Comparison of ENCODE assay signal across 36 cellular contexts in the genomic region with DNA sequence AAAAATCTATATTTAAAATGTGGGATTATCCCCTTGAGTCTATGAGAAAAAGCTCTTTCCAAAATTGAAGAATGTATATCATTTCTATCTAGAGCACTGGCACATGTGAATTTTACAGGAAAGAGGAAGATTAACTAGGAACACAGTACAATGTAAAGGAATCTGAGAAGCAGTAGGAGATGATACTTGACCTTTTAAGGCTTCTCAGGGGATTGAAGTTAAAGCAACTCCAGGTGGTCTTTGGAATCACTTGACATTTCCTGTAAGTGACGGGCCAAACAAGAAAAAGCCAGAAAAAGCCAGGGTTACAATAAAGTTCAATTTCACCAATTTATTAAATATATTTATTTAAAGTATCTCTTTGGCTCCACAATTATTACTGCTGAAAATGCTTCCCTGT.
"Had no signal": no experiment of that assay in that cellular context is flagged by ENCODE, and none has a peak within 500 bp of the region (broad histone marks: within the 10 kb centered on the region; RNA-seq: fewer than 3 reads in every experiment).

No MANE protein-coding gene starts in this region.

- H3K36me3 ChIP-seq: adrenal gland, cardiac muscle cell had no signal

- DNase-seq: activated CD4-positive, alpha-beta memory T cell treated with anti-CD3 and anti-CD28 coated beads for 36 hours; activated CD4-positive, alpha-beta T cell treated with anti-CD3 and anti-CD28 coated beads for 1 hour; activated CD4-positive, alpha-beta T cell treated with anti-CD3 and anti-CD28 coated beads for 36 hours; activated CD4-positive, alpha-beta T cell treated with anti-CD3 and anti-CD28 coated beads for 48 hours; activated CD4-positive, alpha-beta T cell treated with anti-CD3 and anti-CD28 coated beads, Interleukin-2, amount 10 ng/mL, durations not matched to agents 7 days and 5 days; activated CD4-positive, CD25-positive, alpha-beta regulatory T cell; activated CD8-positive, alpha-beta memory T cell treated with anti-CD3 and anti-CD28 coated beads, Interleukin-2, amount 50 U/mL, for 4 hours; activated CD8-positive, alpha-beta T cell treated with anti-CD3 and anti-CD28 coated beads for 36 hours; activated effector memory CD4-positive, alpha-beta T cell treated with anti-CD3 and anti-CD28 coated beads, Interleukin-2, amount 50 U/mL, for 16 hours; activated gamma-delta T cell treated with Interleukin-2 at 50 U/mL for 16 hours; activated naive CD4-positive, alpha-beta T cell; activated naive CD4-positive, alpha-beta T cell treated with anti-CD3 and anti-CD28 coated beads for 36 hours; activated naive CD4-positive, alpha-beta T cell treated with anti-CD3 and anti-CD28 coated beads, Interleukin-2, amount 50 U/mL, for 16 hours; activated naive CD8-positive, alpha-beta T cell treated with anti-CD3 and anti-CD28 coated beads for 36 hours; activated T-cell treated with anti-CD3 and anti-CD28 coated beads for 4 hours; activated T-cell treated with anti-CD3 and anti-CD28 coated beads, Interleukin-2, amount 50 U/mL, for 1 hour; activated T-cell treated with anti-CD3 and anti-CD28 coated beads, Interleukin-2, amount 50 U/mL, for 4 hours; activated T-cell treated with anti-CD3 and anti-CD28 coated beads, Interleukin-2, amount 50 U/mL, for 72 hours; adrenal gland; amniotic stem cell; aorta; caudate nucleus; cerebellar nuclear complex; T-helper 1 cell; T-helper 2 cell; T-helper 9 cell had no signal

- H3K27ac ChIP-seq: adrenal gland, cardiac muscle cell, VCaP had no signal

- ATAC-seq: activated CD4-positive, alpha-beta T cell treated with anti-CD3 and anti-CD28 coated beads for 36 hours; activated CD4-positive, CD25-positive, alpha-beta regulatory T cell treated with anti-CD3 and anti-CD28 coated beads, Interleukin-2, amount 50 U/mL, for 24 hours; activated CD8-positive, alpha-beta T cell treated with anti-CD3 and anti-CD28 coated beads for 36 hours; activated naive CD4-positive, alpha-beta T cell treated with anti-CD3 and anti-CD28 coated beads, Interleukin-2, amount 50 U/mL, for 72 hours; activated T-cell treated with anti-CD3 and anti-CD28 coated beads, Interleukin-2, amount 50 U/mL, for 4 hours; activated T-cell treated with anti-CD3 and anti-CD28 coated beads, Interleukin-2, amount 50 U/mL, for 72 hours; activated T-helper 17 cell treated with anti-CD3 and anti-CD28 coated beads, Interleukin-2, amount 50 U/mL, for 72 hours had no signal

- H3K4me3 Mint-ChIP-seq: activated CD4-positive, alpha-beta memory T cell treated with anti-CD3 and anti-CD28 coated beads for 36 hours; activated CD4-positive, alpha-beta T cell treated with anti-CD3 and anti-CD28 coated beads for 36 hours; activated CD4-positive, alpha-beta T cell treated with anti-CD3 and anti-CD28 coated beads, Interleukin-2, amount 10 ng/mL, durations not matched to agents 7 days and 5 days; activated CD8-positive, alpha-beta T cell treated with anti-CD3 and anti-CD28 coated beads for 36 hours; activated naive CD4-positive, alpha-beta T cell treated with anti-CD3 and anti-CD28 coated beads for 36 hours; activated naive CD8-positive, alpha-beta T cell treated with anti-CD3 and anti-CD28 coated beads for 36 hours; activated T-cell treated with anti-CD3 and anti-CD28 coated beads, Interleukin-2, amount 50 U/mL, for 4 hours; activated T-cell treated with anti-CD3 and anti-CD28 coated beads, Interleukin-2, amount 50 U/mL, for 72 hours; activated T-helper 1 cell treated with anti-CD3 and anti-CD28 coated beads, Interleukin-12 subunit alpha, Interleukin-12 subunit beta, Interleukin-2, Interleukin-4 antibody, amounts not matched to agents 30 ng/mL and 10 ng/mL and 1 ng/mL, durations not matched to agents 14 hours and 24 hours and 36 hours; activated T-helper 17 cell treated with anti-CD3 and anti-CD28 coated beads, Interleukin-2, amount 50 U/mL, for 72 hours; brain; central memory CD8-positive, alpha-beta T cell; T-helper 1 cell treated with Interleukin-12 subunit alpha and Interleukin-12 subunit beta and Interleukin-4 antibody, amounts not matched to agents 30 μg/mL and 1 μg/mL, for 36 hours; T-helper 2 cell treated with Interferon-gamma antibody and Interleukin-4, amounts not matched to agents 5 μg/mL and 100 μg/mL, for 36 hours had no signal

- H3K9me3 ChIP-seq: adrenal gland had no signal

- H3K27me3 Mint-ChIP-seq: activated CD4-positive, alpha-beta memory T cell treated with anti-CD3 and anti-CD28 coated beads for 36 hours; activated CD4-positive, alpha-beta T cell treated with anti-CD3 and anti-CD28 coated beads for 36 hours; activated CD4-positive, alpha-beta T cell treated with anti-CD3 and anti-CD28 coated beads, Interleukin-2, amount 10 ng/mL, durations not matched to agents 7 days and 5 days; activated CD8-positive, alpha-beta T cell treated with anti-CD3 and anti-CD28 coated beads for 36 hours; activated naive CD8-positive, alpha-beta T cell treated with anti-CD3 and anti-CD28 coated beads for 36 hours; activated T-helper 17 cell treated with anti-CD3 and anti-CD28 coated beads, Interleukin-2, amount 50 U/mL, for 72 hours; brain; central memory CD8-positive, alpha-beta T cell had no signal

- H3K36me3 Mint-ChIP-seq: activated CD4-positive, alpha-beta memory T cell treated with anti-CD3 and anti-CD28 coated beads for 36 hours; activated naive CD8-positive, alpha-beta T cell treated with anti-CD3 and anti-CD28 coated beads for 36 hours; brain had no signal

- H3K4me1 ChIP-seq: adrenal gland had no signal

- H3K27me3 ChIP-seq: adrenal gland, cardiac muscle cell had no signal

- H3K4me3 ChIP-seq: adrenal gland, cardiac muscle cell had no signal

- H3K27ac Mint-ChIP-seq: activated CD4-positive, alpha-beta memory T cell treated with anti-CD3 and anti-CD28 coated beads for 36 hours; activated CD4-positive, alpha-beta T cell treated with anti-CD3 and anti-CD28 coated beads for 36 hours; activated CD4-positive, alpha-beta T cell treated with anti-CD3 and anti-CD28 coated beads, Interleukin-2, amount 10 ng/mL, durations not matched to agents 7 days and 5 days; activated CD8-positive, alpha-beta T cell treated with anti-CD3 and anti-CD28 coated beads for 36 hours; activated naive CD4-positive, alpha-beta T cell treated with anti-CD3 and anti-CD28 coated beads for 36 hours; activated naive CD4-positive, alpha-beta T cell treated with anti-CD3 and anti-CD28 coated beads, Interleukin-2, amount 50 U/mL, for 72 hours; activated naive CD8-positive, alpha-beta T cell treated with anti-CD3 and anti-CD28 coated beads for 36 hours; activated T-cell treated with anti-CD3 and anti-CD28 coated beads, Interleukin-2, amount 50 U/mL, for 72 hours; activated T-helper 1 cell treated with anti-CD3 and anti-CD28 coated beads, Interleukin-12 subunit alpha, Interleukin-12 subunit beta, Interleukin-2, Interleukin-4 antibody, amounts not matched to agents 30 ng/mL and 10 ng/mL and 1 ng/mL, durations not matched to agents 14 hours and 24 hours and 36 hours; activated T-helper 17 cell treated with anti-CD3 and anti-CD28 coated beads, Interleukin-2, amount 50 U/mL, for 72 hours; T-helper 1 cell treated with Interleukin-12 subunit alpha and Interleukin-12 subunit beta and Interleukin-4 antibody, amounts not matched to agents 30 μg/mL and 1 μg/mL, for 36 hours; T-helper 2 cell treated with Interferon-gamma antibody and Interleukin-4, amounts not matched to agents 5 μg/mL and 100 μg/mL, for 36 hours had no signal

- H3K4me1 Mint-ChIP-seq: activated CD4-positive, alpha-beta T cell treated with anti-CD3 and anti-CD28 coated beads for 36 hours; activated CD4-positive, alpha-beta T cell treated with anti-CD3 and anti-CD28 coated beads, Interleukin-2, amount 10 ng/mL, durations not matched to agents 7 days and 5 days; activated naive CD8-positive, alpha-beta T cell treated with anti-CD3 and anti-CD28 coated beads for 36 hours; activated T-helper 17 cell treated with anti-CD3 and anti-CD28 coated beads, Interleukin-2, amount 50 U/mL, for 72 hours; brain; central memory CD8-positive, alpha-beta T cell had no signal
